ENCODE assay signal across 1 cellular context in genomic region chr1:19311931-19312781, GRCh38.
TF ChIP-seq lines count a peak whose summit lies in the region.

Gene AKR7A2 (minus strand): TSS chr1:19312144. CDS start chr1:19312124, 20 bp downstream.
Gene SLC66A1 (plus strand): TSS chr1:19312326. CDS start chr1:19317678, 5,352 bp downstream.

TF ChIP-seq in HepG2, 621 proteins besides CTCF, POLR2A, EP300 and RAD21 (continued from another document and continues in another):
- TF ChIP-seq DZIP1 (CRISPR knock-in tag; IDR thresholded peaks at IDR 0.05) (peak; percentile 63), TP53 (CRISPR knock-in tag; conservative IDR thresholded peaks at IDR 0.05) (0 out of 2 replicates have a peak, but pooled peaks have one; percentile 57), MAZ (IDR thresholded peaks at IDR 0.05; ENCODE audit: borderline replicate concordance, low read depth, low read length) (peak; percentile 82), MAZ (CRISPR knock-in tag; IDR thresholded peaks at IDR 0.05; ENCODE audit: low read depth) (peak; percentile 94), MED8 (CRISPR knock-in tag; IDR thresholded peaks at IDR 0.05; ENCODE audit: insufficient replicate concordance) (no peak), ZNF615 (CRISPR knock-in tag; IDR thresholded peaks at IDR 0.05; ENCODE audit: borderline replicate concordance) (no peak), ZNF607 (CRISPR knock-in tag; IDR thresholded peaks at IDR 0.05; ENCODE audit: borderline replicate concordance) (no peak; the same call in 1 of the 2 replicates), STAT5B (CRISPR knock-in tag; IDR thresholded peaks at IDR 0.05) (0 out of 2 replicates have a peak, but pooled peaks have one; percentile 11), TBX3 (IDR thresholded peaks at IDR 0.05; ENCODE audit: borderline replicate concordance) (0 out of 2 replicates have a peak, but pooled peaks have one; percentile 13), ZNF543 (CRISPR knock-in tag; IDR thresholded peaks at IDR 0.05) (no peak), ZBTB44 (CRISPR knock-in tag; IDR thresholded peaks at IDR 0.05) (peak; percentile 16; the same call in 1 of the 2 replicates), ASH2L (IDR thresholded peaks at IDR 0.05; ENCODE audit: insufficient read length, low read depth, low read length) (peak; percentile 42), SATB2 (CRISPR knock-in tag; IDR thresholded peaks at IDR 0.05) (no peak), ZNF337 (CRISPR knock-in tag; IDR thresholded peaks at IDR 0.05; ENCODE audit: borderline replicate concordance, low read depth) (0 out of 2 replicates have a peak, but pooled peaks have one; percentile 28), MLX (CRISPR knock-in tag; IDR thresholded peaks at IDR 0.05) (no peak), TOE1 (CRISPR knock-in tag; IDR thresholded peaks at IDR 0.05) (no peak; the same call in 1 of the 2 replicates), GATA4 (IDR thresholded peaks at IDR 0.05; ENCODE audit: borderline replicate concordance, low read depth) (peak; percentile 22; the same call in 1 of the 2 replicates), ZNF460 (CRISPR knock-in tag; IDR thresholded peaks at IDR 0.05; ENCODE audit: borderline replicate concordance) (no peak; the same call in 1 of the 2 replicates), ZBTB2 (CRISPR knock-in tag; IDR thresholded peaks at IDR 0.05; ENCODE audit: low read depth) (peak; percentile 81; the same call in 1 of the 2 replicates), GPBP1L1 (CRISPR knock-in tag; IDR thresholded peaks at IDR 0.05) (no peak), ZNF101 (CRISPR knock-in tag; IDR thresholded peaks at IDR 0.05; ENCODE audit: borderline replicate concordance, low read depth) (no peak), ZNF841 (CRISPR knock-in tag; IDR thresholded peaks at IDR 0.05; ENCODE audit: borderline replicate concordance) (peak; percentile 85; the same call in 1 of the 2 replicates), SUZ12 (IDR thresholded peaks at IDR 0.05; ENCODE audit: low read depth, low read length) (no peak), GMEB1 (CRISPR knock-in tag; IDR thresholded peaks at IDR 0.05; ENCODE audit: borderline replicate concordance) (peak; percentile 43; the same call in 1 of the 2 replicates), NFIC (IDR thresholded peaks at IDR 0.05; ENCODE audit: low read length) (no peak), SALL2 (CRISPR knock-in tag; IDR thresholded peaks at IDR 0.05) (peak; percentile 65; the same call in 1 of the 2 replicates), PHF20 (CRISPR knock-in tag; IDR thresholded peaks at IDR 0.05) (peak; percentile 76), SAP130 (CRISPR knock-in tag; IDR thresholded peaks at IDR 0.05; ENCODE audit: low read depth) (no peak; the same call in 1 of the 2 replicates), ZNF660 (CRISPR knock-in tag; IDR thresholded peaks at IDR 0.05; ENCODE audit: borderline replicate concordance, low read depth) (no peak), SRF (IDR thresholded peaks at IDR 0.05; ENCODE audit: low read depth, low read length) (0 out of 2 replicates have a peak, but pooled peaks have one; percentile 19), ZNF580 (CRISPR knock-in tag; IDR thresholded peaks at IDR 0.05; ENCODE audit: borderline replicate concordance, low read depth) (no peak; the same call in 1 of the 2 replicates), ZNF18 (CRISPR knock-in tag; IDR thresholded peaks at IDR 0.05; ENCODE audit: insufficient replicate concordance) (peak; percentile 60), ZKSCAN5 (CRISPR knock-in tag; IDR thresholded peaks at IDR 0.05) (no peak), MED1 (CRISPR knock-in tag; IDR thresholded peaks at IDR 0.05) (0 out of 2 replicates have a peak, but pooled peaks have one; percentile 19), NCOR1 (IDR thresholded peaks at IDR 0.05; ENCODE audit: borderline replicate concordance, low read length) (no peak), CCDC6 (CRISPR knock-in tag; IDR thresholded peaks at IDR 0.05) (0 out of 2 replicates have a peak, but pooled peaks have one; percentile 52), ERF (CRISPR knock-in tag; IDR thresholded peaks at IDR 0.05) (peak; percentile 11), ZNF720 (CRISPR knock-in tag; IDR thresholded peaks at IDR 0.05) (no peak), ZBTB39 (CRISPR knock-in tag; IDR thresholded peaks at IDR 0.05) (no peak; the same call in 1 of the 2 replicates), CSRNP1 (CRISPR knock-in tag; IDR thresholded peaks at IDR 0.05) (no peak), ZNF879 (CRISPR knock-in tag; IDR thresholded peaks at IDR 0.05) (peak; percentile 79; the same call in 1 of the 2 replicates), ZNF326 (CRISPR knock-in tag; IDR thresholded peaks at IDR 0.05; ENCODE audit: borderline replicate concordance) (no peak), TAF1 (CRISPR knock-in tag; IDR thresholded peaks at IDR 0.05) (peak; percentile 57), ZNF704 (CRISPR knock-in tag; IDR thresholded peaks at IDR 0.05; ENCODE audit: borderline replicate concordance) (0 out of 2 replicates have a peak, but pooled peaks have one; percentile 33), ONECUT2 (CRISPR knock-in tag; IDR thresholded peaks at IDR 0.05) (no peak; the same call in 1 of the 2 replicates), PHF5A (CRISPR knock-in tag; IDR thresholded peaks at IDR 0.05; ENCODE audit: low read depth, unreplicated experiment) (no peak), ZFX (CRISPR knock-in tag; IDR thresholded peaks at IDR 0.05; ENCODE audit: low read depth) (peak; percentile 89), ZBTB8A (CRISPR knock-in tag; IDR thresholded peaks at IDR 0.05; ENCODE audit: borderline replicate concordance, low read depth) (no peak)
